ENCODE assay signal across 8 cellular contexts in the genomic region with DNA sequence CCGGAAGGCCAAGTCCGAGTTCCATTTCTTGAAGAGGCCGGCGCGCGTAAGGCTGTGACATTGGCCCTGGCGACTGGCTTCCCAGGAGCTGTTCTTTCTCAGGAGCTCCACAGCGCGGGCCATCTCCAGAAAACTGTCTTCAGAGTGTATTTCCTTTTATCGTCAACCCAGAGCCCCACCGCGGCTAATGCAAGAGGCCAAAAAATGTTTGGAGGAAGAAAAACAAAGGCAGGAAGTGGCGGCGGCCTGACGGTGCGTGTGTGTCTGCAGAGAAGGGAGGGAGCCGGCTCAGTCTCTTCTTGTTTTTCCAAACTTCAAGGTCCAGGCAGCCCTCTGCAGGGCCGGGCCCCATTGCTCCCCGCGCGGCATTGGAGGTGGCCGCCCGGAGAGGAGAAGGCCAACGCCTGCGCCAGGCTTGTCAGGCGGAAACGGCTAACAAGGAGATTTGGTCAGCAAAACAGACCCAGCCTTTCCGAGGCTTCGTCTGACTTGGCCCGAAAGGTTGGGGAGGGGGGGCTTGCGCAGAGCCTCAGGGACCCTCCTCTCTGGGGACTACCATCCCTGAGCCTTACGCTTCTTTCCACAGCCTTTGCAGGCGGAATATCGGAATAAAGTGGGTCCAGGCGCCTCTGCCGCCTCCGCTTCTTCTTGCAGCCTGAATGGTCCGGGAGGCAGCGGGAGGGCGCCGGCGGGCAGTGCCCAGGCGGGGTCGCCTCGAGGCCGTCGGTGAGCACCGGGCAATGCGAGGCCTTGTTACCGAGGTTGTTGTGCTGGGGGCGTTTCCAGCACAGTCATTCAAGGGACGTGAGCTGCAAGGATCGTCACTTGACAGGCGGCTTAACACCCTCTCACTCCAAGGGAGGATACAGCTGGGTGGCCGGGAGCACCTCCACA. TPM values are rescaled to one million over a fixed set of nuclear protein-coding genes. Genes with fewer than 3 reads are reported as not detected.
A peak's percentile ranks its signal among the peaks of the same experiment; 100 is the strongest.
DNase-seq lines count a peak whose midpoint lies in the region; ATAC-seq and TF ChIP-seq lines count a peak whose summit lies in the region.

No MANE protein-coding gene starts in this region.

- no peaks in the 10 kb centered on the region for H3K36me3 Mint-ChIP-seq in stimulated activated naive CD8-positive, alpha-beta T cell treated with anti-CD3 and anti-CD28 coated beads, Interleukin-15, Interleukin-2, amounts not matched to agents 100 ng/mL and 50 ng/mL, for 24 hours (ENCODE audit: low read depth)

- H3K9me3 ChIP-seq in mucosa of descending colon (no peaks in the 10 kb centered on the region), MG63 (no peaks in the 10 kb centered on the region)

- H3K4me3 ChIP-seq in cardiac fibroblast (replicated peaks in 1 of 2; ENCODE audit: low read depth in 2 of 2, low read length in 2 of 2) (peak overlapping the region in 1 of 2 donors; percentile 11), mucosa of descending colon (peak overlapping the region; percentile 6), MG63 (no peak overlapping the region)

- peaks cover 49% of the 10 kb centered on the region for H3K4me1 ChIP-seq in mucosa of descending colon (ENCODE audit: low read depth)

- intact Hi-C loops in mucosa of descending colon (cut with DNase I, micrococcal nuclease): no loop called here

- peak overlapping the region; percentile 62 for H3K4me3 Mint-ChIP-seq in stimulated activated naive CD8-positive, alpha-beta T cell treated with anti-CD3 and anti-CD28 coated beads, Interleukin-15, Interleukin-2, amounts not matched to agents 100 ng/mL and 50 ng/mL, for 24 hours

- H3K4me1 Mint-ChIP-seq in stimulated activated naive CD8-positive, alpha-beta T cell treated with anti-CD3 and anti-CD28 coated beads, Interleukin-15, Interleukin-2, amounts not matched to agents 100 ng/mL and 50 ng/mL, for 24 hours (ENCODE audit: low read depth): peaks cover 49% of the 10 kb centered on the region

- no peak overlapping the region for H3K27ac Mint-ChIP-seq in stimulated activated naive CD8-positive, alpha-beta T cell treated with anti-CD3 and anti-CD28 coated beads, Interleukin-15, Interleukin-2, amounts not matched to agents 100 ng/mL and 50 ng/mL, for 24 hours

- DNase-seq in stimulated activated naive CD8-positive, alpha-beta T cell treated with anti-CD3 and anti-CD28 coated beads, Interleukin-15, Interleukin-2, amounts not matched to agents 100 U/mL and 50 U/mL, for 24 hours: no peak
- DNase-seq in cardiac fibroblast (ENCODE audit: low read depth in 2 of 2): peak; percentile 15 to 38
- peak in 2 of 3 donors; percentile 73 to 81 for DNase-seq in mucosa of descending colon
- DNase-seq in MG63: no peak

- no peak for TF ChIP-seq CTCF in cardiac fibroblast (IDR thresholded peaks at IDR 0.05; ENCODE audit: low read depth, low read length)
- no peak for TF ChIP-seq CTCF in mucosa of descending colon (IDR thresholded peaks at IDR 0.05)

- no peak for ATAC-seq in stimulated activated naive CD8-positive, alpha-beta T cell treated with anti-CD3 and anti-CD28 coated beads, Interleukin-15, Interleukin-2, amounts not matched to agents 100 U/mL and 50 U/mL, for 24 hours
- peak; percentile 49 for ATAC-seq in mucosa of descending colon
- no peak for ATAC-seq in HG03139 (IDR thresholded peaks at IDR 0.05; ENCODE audit: unreplicated experiment)
- no peak for ATAC-seq in GM18502 (IDR thresholded peaks at IDR 0.05; ENCODE audit: poor library complexity, unreplicated experiment)
- ATAC-seq in GM19023 (IDR thresholded peaks at IDR 0.05; ENCODE audit: unreplicated experiment): no peak

- no peaks in the 10 kb centered on the region for H3K27me3 ChIP-seq in MG63

- H3K27me3 Mint-ChIP-seq in stimulated activated naive CD8-positive, alpha-beta T cell treated with anti-CD3 and anti-CD28 coated beads, Interleukin-15, Interleukin-2, amounts not matched to agents 100 ng/mL and 50 ng/mL, for 24 hours: peaks cover 90% of the 10 kb centered on the region

- no peaks in the 10 kb centered on the region for H3K36me3 ChIP-seq in mucosa of descending colon (ENCODE audit: low read depth)
- no peaks in the 10 kb centered on the region for H3K36me3 ChIP-seq in MG63

- H3K9me3 Mint-ChIP-seq in stimulated activated naive CD8-positive, alpha-beta T cell treated with anti-CD3 and anti-CD28 coated beads, Interleukin-15, Interleukin-2, amounts not matched to agents 100 ng/mL and 50 ng/mL, for 24 hours: no peaks in the 10 kb centered on the region

RNA-seq across cellular contexts. Expression of a gene that starts 3.9 kb away (rescaled TPM):
- total RNA-seq in mucosa of descending colon: 10 to 100 TPM in 1 of 3 donors, 1 to 10 TPM in 2; 3.2 to 27.2 (median 5.4) TPM
- 3.2 and 3.7 TPM in 2 replicates for total RNA-seq in MG63 (2014; rRNA removed; shearing (Covaris generic); ENCODE audit: low replicate concordance)

RNA-seq across cellular contexts. Expression of a gene that starts 11.0 kb away (rescaled TPM):
- total RNA-seq in mucosa of descending colon: 10 to 100 TPM; 28.0 to 54.3 (median 42.2) TPM
- total RNA-seq in MG63 (2014; rRNA removed; shearing (Covaris generic); ENCODE audit: low replicate concordance): 0.30 and 1.5 TPM in 2 replicates

RNA-seq across cellular contexts. Expression of a gene that starts 14.8 kb away (rescaled TPM):
- 10 to 100 TPM; 25.0 to 56.9 (median 25.8) TPM for total RNA-seq in mucosa of descending colon
- 18.0 and 26.7 TPM in 2 replicates for total RNA-seq in MG63 (2014; rRNA removed; shearing (Covaris generic); ENCODE audit: low replicate concordance)

RNA-seq across cellular contexts. Expression of a gene that starts 23.6 kb away (rescaled TPM):
- 10 to 100 TPM; 22.0 to 27.9 (median 25.0) TPM for total RNA-seq in mucosa of descending colon
- 25.4 and 29.9 TPM in 2 replicates for total RNA-seq in MG63 (2014; rRNA removed; shearing (Covaris generic); ENCODE audit: low replicate concordance)

RNA-seq across cellular contexts. Expression of a gene that starts 32.4 kb away (rescaled TPM):
- total RNA-seq in mucosa of descending colon: 10 to 100 TPM; 17.1 to 29.8 (median 27.9) TPM
- 0.95 and 1.7 TPM in 2 replicates for total RNA-seq in MG63 (2014; rRNA removed; shearing (Covaris generic); ENCODE audit: low replicate concordance)

Comparison
In these comparisons a context has a peak if more than half of its experiments do, and no peak if none do; other contexts are left out.
1. DNase-seq: peak in cardiac fibroblast (2 of 2) and mucosa of descending colon (2 of 3); none in stimulated activated naive CD8-positive, alpha-beta T cell treated with anti-CD3 and anti-CD28 coated beads, Interleukin-15, Interleukin-2, amounts not matched to agents 100 U/mL and 50 U/mL, for 24 hours (single experiment) and MG63 (single experiment).
2. RNA of a gene that starts 11.0 kb away (total RNA-seq): 28.0 to 54.3 TPM in mucosa of descending colon; 0.30 to 1.5 TPM in MG63; every median in the first group is over 10 times any median in the second.